Comparison of ENCODE assay signal across 11 cellular contexts in genomic region chr20:34108616-34109174, GRCh38. TPM values are rescaled to one million over a fixed set of nuclear protein-coding genes. Genes with fewer than 3 reads are reported as not detected.
A peak's percentile ranks its signal among the peaks of the same experiment; 100 is the strongest.
DNase-seq lines count a peak whose midpoint lies in the region; ATAC-seq and TF ChIP-seq lines count a peak whose summit lies in the region.
"Had no signal": no experiment of that assay in that cellular context is flagged by ENCODE, and none has a peak within 500 bp of the region (broad histone marks: within the 10 kb centered on the region; RNA-seq: fewer than 3 reads in every experiment).

No MANE protein-coding gene starts in this region.

- H3K36me3 ChIP-seq in PC-3 (ENCODE audit: low read depth, low read length) = peaks cover 40% of the 10 kb centered on the region
- H3K36me3 ChIP-seq in skeletal muscle satellite cell (ENCODE audit: insufficient read depth, low read length) = peaks cover 39% of the 10 kb centered on the region

- peaks cover 69% of the 10 kb centered on the region for H4K20me1 ChIP-seq in PC-3 (ENCODE audit: low read length)

- intact Hi-C loops in PC-3 (cut with micrococcal nuclease) = no loop called here

- H3K27me3 Mint-ChIP-seq in activated CD4-positive, alpha-beta T cell treated with anti-CD3 and anti-CD28 coated beads, Interleukin-2, amount 10 ng/mL, durations not matched to agents 7 days and 5 days = no peaks in the 10 kb centered on the region
- H3K27me3 Mint-ChIP-seq in chondrocyte (ENCODE audit: low read depth) = no peaks in the 10 kb centered on the region

- peaks cover 27% of the 10 kb centered on the region; the same call in 1 of the 2 replicates for H3K4me1 ChIP-seq in PC-3 (ENCODE audit: insufficient read depth, low read length)
- H3K4me1 ChIP-seq in skeletal muscle satellite cell (ENCODE audit: control insufficient read depth, insufficient read depth, low read length) = peaks cover 25% of the 10 kb centered on the region

- BruUV-seq in PC-3 (replicated peaks; lab: Mats Ljungman, UMichigan) = no TSS peak

- peak overlapping the region; percentile 9 for H3K4me3 Mint-ChIP-seq in activated CD4-positive, alpha-beta T cell treated with anti-CD3 and anti-CD28 coated beads, Interleukin-2, amount 10 ng/mL, durations not matched to agents 7 days and 5 days
- H3K4me3 Mint-ChIP-seq in chondrocyte (ENCODE audit: unreplicated experiment) = peak overlapping the region; percentile 28

- H3K9me2 ChIP-seq in PC-3 (replicated peaks; ENCODE audit: low read length) = no peaks in the 10 kb centered on the region

- no peaks in the 10 kb centered on the region for H3F3A ChIP-seq in PC-3 (ENCODE audit: low read length, unreplicated experiment)

- no peaks in the 10 kb centered on the region for H3K9me3 Mint-ChIP-seq in activated CD4-positive, alpha-beta T cell treated with anti-CD3 and anti-CD28 coated beads, Interleukin-2, amount 10 ng/mL, durations not matched to agents 7 days and 5 days
- no peaks in the 10 kb centered on the region for H3K9me3 Mint-ChIP-seq in chondrocyte (ENCODE audit: low read depth)

- no peaks in the 10 kb centered on the region for H3K27me3 ChIP-seq in PC-3 (ENCODE audit: low read length)
- H3K27me3 ChIP-seq in skeletal muscle satellite cell (ENCODE audit: control insufficient read depth, insufficient read depth, low read length) = no peaks in the 10 kb centered on the region
- H3K27me3 ChIP-seq: MG63, testis had no signal

- POLR2A ChIA-PET in activated CD4-positive, alpha-beta T cell treated with anti-CD3 and anti-CD28 coated beads, Interleukin-2, amount 10 ng/mL, durations not matched to agents 7 days and 5 days (lab: Charles Lee) = interaction anchor here (1.0 kb wide), 1 partner anchor 14 kb away, joined by 3 read pairs; no protein-coding TSS in a partner anchor
- POLR2A ChIA-PET in PC-3 (lab: Charles Lee; ENCODE audit: unreplicated experiment) = interaction anchor here (0.6 kb wide), 2 partner anchors 26 to 414 kb away, joined by 3 to 5 read pairs; no protein-coding TSS in a partner anchor

- DNase-seq in activated CD4-positive, alpha-beta T cell treated with anti-CD3 and anti-CD28 coated beads, Interleukin-2, amount 10 ng/mL, durations not matched to agents 7 days and 5 days = no peak
- DNase-seq in activated CD4-positive, alpha-beta T cell treated with anti-CD3 and anti-CD28 coated beads for 4 hours = no peak
- DNase-seq in PC-3 (no peak), chondrocyte (ENCODE audit: low spot score) (no peak), DMS79 treated with DMSO at 0.1 percent for 48 hours (lab: John Stamatoyannopoulos, UW) (no peak)
- DNase-seq in stimulated activated CD4-positive, alpha-beta T cell treated with anti-CD3 and anti-CD28 coated beads, Interleukin-2, amount 100 ng/mL, for 48 hours = no peak
- DNase-seq: MG63, NCI-H526, testis had no signal

- no peak for ATAC-seq in PC-3
- ATAC-seq in GM18517 (IDR thresholded peaks at IDR 0.05; ENCODE audit: unreplicated experiment) = no peak

- H3K27ac ChIP-seq in PC-3 (ENCODE audit: low read length) = no peak overlapping the region
- H3K27ac ChIP-seq: testis had no signal

- CTCF ChIA-PET in activated CD4-positive, alpha-beta T cell treated with anti-CD3 and anti-CD28 coated beads, Interleukin-2, amount 10 ng/mL, durations not matched to agents 7 days and 5 days (lab: Charles Lee) = interaction anchor here (0.5 to 1.1 kb wide), 9 partner anchors 13 to 1982 kb away, joined by 3 to 7 read pairs (median 4); no protein-coding TSS in a partner anchor
- CTCF ChIA-PET in PC-3 (lab: Charles Lee) = interaction anchor here (0.7 kb wide), 1 partner anchor 211 kb away, joined by 13 read pairs; no protein-coding TSS in a partner anchor

- H2AFZ ChIP-seq in PC-3 (ENCODE audit: low read length) = no peak overlapping the region

- H3K9ac ChIP-seq in PC-3 (ENCODE audit: low read length) (no peak overlapping the region), skeletal muscle satellite cell (ENCODE audit: low read depth, low read length) (no peak overlapping the region)

- no peak for TF ChIP-seq CTCF in PC-3 (conservative IDR thresholded peaks at IDR 0.05; ENCODE audit: low read depth, low read length)
- TF ChIP-seq CTCF in chondrocyte (IDR thresholded peaks at IDR 0.05) = no peak

- H3K27ac Mint-ChIP-seq in activated CD4-positive, alpha-beta T cell treated with anti-CD3 and anti-CD28 coated beads, Interleukin-2, amount 10 ng/mL, durations not matched to agents 7 days and 5 days = peak overlapping the region; percentile 38
- H3K27ac Mint-ChIP-seq in chondrocyte (ENCODE audit: unreplicated experiment) = peak overlapping the region; percentile 32

- no peaks in the 10 kb centered on the region for H3K9me3 ChIP-seq in PC-3 (ENCODE audit: low read length)
- no peaks in the 10 kb centered on the region for H3K9me3 ChIP-seq in skeletal muscle satellite cell (replicated peaks; ENCODE audit: low read length)
- H3K9me3 ChIP-seq: MG63, testis had no signal

- peaks cover 84% of the 10 kb centered on the region for H3K79me2 ChIP-seq in PC-3 (ENCODE audit: low read length)

- H3K4me3 ChIP-seq in PC-3 (ENCODE audit: low read length) (peak overlapping the region; percentile 97; the same call in 1 of the 2 replicates), skeletal muscle satellite cell (ENCODE audit: low read length) (no peak overlapping the region)
- H3K4me3 ChIP-seq: MG63, testis had no signal

- H3K36me3 Mint-ChIP-seq in activated CD4-positive, alpha-beta T cell treated with anti-CD3 and anti-CD28 coated beads, Interleukin-2, amount 10 ng/mL, durations not matched to agents 7 days and 5 days (ENCODE audit: low read depth) = peaks cover 66% of the 10 kb centered on the region
- peaks cover 35% of the 10 kb centered on the region for H3K36me3 Mint-ChIP-seq in chondrocyte (ENCODE audit: low read depth)

- peaks cover 68% of the 10 kb centered on the region for H3K4me1 Mint-ChIP-seq in activated CD4-positive, alpha-beta T cell treated with anti-CD3 and anti-CD28 coated beads, Interleukin-2, amount 10 ng/mL, durations not matched to agents 7 days and 5 days
- peaks cover 79% of the 10 kb centered on the region for H3K4me1 Mint-ChIP-seq in chondrocyte (ENCODE audit: low read depth)

- H3K4me2 ChIP-seq in PC-3 (ENCODE audit: low read length) (peak overlapping the region; percentile 92), skeletal muscle satellite cell (ENCODE audit: low read length) (peak overlapping the region; percentile 35)

RNA-seq across cellular contexts. Expression of gene EIF2S2, which starts 3.3 kb away (rescaled TPM):
- 10 to 100 TPM; 84.7 to 92.9 TPM for total RNA-seq in activated CD4-positive, alpha-beta T cell treated with anti-CD3 and anti-CD28 coated beads, Interleukin-2, amount 10 ng/mL, durations not matched to agents 7 days and 5 days
- total RNA-seq in PC-3 (2014; rRNA removed) = 75.4 and 83.4 TPM in 2 replicates
- 49.4 to 152 TPM (median 148 TPM) in 3 replicates for total RNA-seq in chondrocyte
- total RNA-seq in skeletal muscle satellite cell (2012; rRNA removed) = 91.5 and 119 TPM in 2 replicates
